13 cellular contexts compared by ENCODE assay signal in genomic region chr6:85685713-85686112, GRCh38. TPM values are rescaled to one million over a fixed set of nuclear protein-coding genes. Genes with fewer than 3 reads are reported as not detected.
DNase-seq lines count a peak whose midpoint lies in the region; ATAC-seq and TF ChIP-seq lines count a peak whose summit lies in the region.
"Had no signal": no experiment of that assay in that cellular context is flagged by ENCODE, and none has a peak within 500 bp of the region (broad histone marks: within the 10 kb centered on the region; RNA-seq: fewer than 3 reads in every experiment).

No MANE protein-coding gene starts in this region.

- no peak for TF ChIP-seq CTCF in BE2C (IDR thresholded peaks at IDR 0.05; ENCODE audit: low read depth, low read length)

- ATAC-seq in GM18858 (IDR thresholded peaks at IDR 0.05; ENCODE audit: unreplicated experiment) = peak; percentile 97
- peak; percentile 93 for ATAC-seq in GM19467 (IDR thresholded peaks at IDR 0.05; ENCODE audit: unreplicated experiment)
- peak; percentile 96 for ATAC-seq in HG02938 (IDR thresholded peaks at IDR 0.05; ENCODE audit: unreplicated experiment)
- peak; percentile 91 for ATAC-seq in HG03571 (IDR thresholded peaks at IDR 0.05; ENCODE audit: unreplicated experiment)
- ATAC-seq: body of pancreas, HCT116 had no signal

- no peak overlapping the region for H3K4ac ChIP-seq in neuronal stem cell (ENCODE audit: low read length)

- no peak overlapping the region for H3K14ac ChIP-seq in neuronal stem cell (ENCODE audit: low read length)

- DNase-seq in DMS153 (lab: John Stamatoyannopoulos, UW) (no peak), BE2C (no peak), nucleus accumbens (lab: John Stamatoyannopoulos, UW) (no peak), neuronal stem cell (ENCODE audit: low spot score) (no peak)
- DNase-seq: activated CD8-positive, alpha-beta memory T cell treated with anti-CD3 and anti-CD28 coated beads, Interleukin-2, amount 50 U/mL, for 4 hours; body of pancreas; DMS 273 treated with DMSO at 0.1 percent for 48 hours had no signal

- H2AK5ac ChIP-seq in neuronal stem cell (ENCODE audit: low read depth, low read length) = no peak overlapping the region

- H4K91ac ChIP-seq in neuronal stem cell (ENCODE audit: low read depth, low read length, poor library complexity) = no peak overlapping the region

- no peak overlapping the region for H4K8ac ChIP-seq in neuronal stem cell (ENCODE audit: low read depth, low read length)

- H3K4me3 ChIP-seq in BE2C (ENCODE audit: low read depth, low read length) (no peak overlapping the region), neuronal stem cell (ENCODE audit: low read length in 2 of 2) (no peak overlapping the region)
- H3K4me3 ChIP-seq: body of pancreas had no signal

- no peak overlapping the region for H2BK120ac ChIP-seq in neuronal stem cell (ENCODE audit: low read depth, low read length)

- H3K36me3 ChIP-seq in BE2C = no peaks in the 10 kb centered on the region
- H3K36me3 ChIP-seq in neuronal stem cell (replicated peaks in 1 of 2; ENCODE audit: control insufficient read depth in 2 of 2, insufficient read depth in 2 of 2, low read length in 2 of 2) = no peaks in the 10 kb centered on the region

- H3K9ac ChIP-seq in neuronal stem cell (ENCODE audit: low read depth, low read length, poor library complexity) = no peak overlapping the region

- no peak overlapping the region for H2BK15ac ChIP-seq in neuronal stem cell (ENCODE audit: low read length)

- no peaks in the 10 kb centered on the region for H3K9me3 ChIP-seq in BE2C
- peaks cover 0 to 3% of the 10 kb centered on the region in 2 donors for H3K9me3 ChIP-seq in neuronal stem cell (replicated peaks in 1 of 2; ENCODE audit: control insufficient read depth in 2 of 2, insufficient read depth in 1 of 2, low read depth in 1 of 2, low read length in 2 of 2)
- H3K9me3 ChIP-seq: body of pancreas had no signal

- H2BK5ac ChIP-seq in neuronal stem cell (ENCODE audit: low read length) = no peak overlapping the region

- WGBS in neuronal stem cell (ENCODE audit: extremely low coverage in 2 of 2, insufficient read length in 2 of 2, insufficient replicate concordance in 1 of 2), 2 donors = no CpG with 5 or more reads among the region's 4 CpGs

- H3K79me1 ChIP-seq in neuronal stem cell (ENCODE audit: low read depth, low read length) = peaks cover 2% of the 10 kb centered on the region

- no peak overlapping the region for H3K4me2 ChIP-seq in neuronal stem cell (ENCODE audit: insufficient read depth, low read length, poor library complexity, severe bottlenecking)

- H3K4me1 ChIP-seq in BE2C (no peaks in the 10 kb centered on the region), neuronal stem cell (ENCODE audit: control insufficient read depth in 2 of 2, insufficient read depth in 1 of 2, low read depth in 1 of 2, low read length in 2 of 2) (no peaks in the 10 kb centered on the region)
- H3K4me1 ChIP-seq: body of pancreas had no signal

- H3K23ac ChIP-seq in neuronal stem cell (ENCODE audit: low read depth, low read length, poor library complexity) = no peak overlapping the region

- H2AFZ ChIP-seq in neuronal stem cell (ENCODE audit: low read length) = no peak overlapping the region

- H2BK12ac ChIP-seq in neuronal stem cell (ENCODE audit: low read length) = no peak overlapping the region

- no peak overlapping the region for H3K27ac ChIP-seq in neuronal stem cell (replicated peaks; ENCODE audit: low read length)
- H3K27ac ChIP-seq: body of pancreas, epithelial cell of prostate had no signal

- H3K27me3 ChIP-seq in BE2C = no peaks in the 10 kb centered on the region
- no peaks in the 10 kb centered on the region for H3K27me3 ChIP-seq in neuronal stem cell (ENCODE audit: control insufficient read depth in 3 of 3, insufficient read depth in 3 of 3, low read depth in 1 of 3, low read length in 3 of 3)
- H3K27me3 ChIP-seq: body of pancreas had no signal

- no peak overlapping the region for H3K18ac ChIP-seq in neuronal stem cell (ENCODE audit: low read length)

RNA-seq across cellular contexts. Expression of gene SYNCRIP, which starts 43.0 kb away (rescaled TPM):
- 178 TPM for polyA plus RNA-seq in BE2C (2012; ENCODE audit: insufficient read depth, insufficient read length, low read depth)
- 77.6 TPM for polyA plus RNA-seq in neuronal stem cell (2013, experiment 1 of 2)
- polyA plus RNA-seq in neuronal stem cell (2013, experiment 2 of 2) = 75.4 TPM
